8 cellular contexts compared by ENCODE assay signal in genomic region chr2:190469770-190470169, GRCh38.
DNase-seq lines count a peak whose midpoint lies in the region; ATAC-seq and TF ChIP-seq lines count a peak whose summit lies in the region.

No MANE protein-coding gene starts in this region.

- peak overlapping the region; percentile 65; the same call in 1 of the 2 replicates for H3K4me2 ChIP-seq in OCI-LY7 (ENCODE audit: low read length)

- H3K36me3 ChIP-seq in OCI-LY7 (ENCODE audit: insufficient read depth, low read length) (peaks cover 10% of the 10 kb centered on the region), sigmoid colon (peaks cover 0 to 6% (median 0%) of the 10 kb centered on the region in 4 donors)

- H3K27me3 ChIP-seq in sigmoid colon: no peaks in the 10 kb centered on the region

- DNase-seq in HPDE6-E6E7 (ENCODE audit: extremely low spot score) (peak; percentile 85), OCI-LY7 (ENCODE audit: low spot score) (no peak), fibroblast of gingiva (ENCODE audit: low read depth) (peak; percentile 61), sigmoid colon (peak; percentile 81)

- no peak for TF ChIP-seq POLR2A in sigmoid colon (IDR thresholded peaks at IDR 0.05)

- POLR2A ChIA-PET in OCI-LY7 (lab: Charles Lee): interaction anchor here (0.6 to 2.9 kb wide), 9 partner anchors 11 to 194 kb away, joined by 3 to 15 read pairs (median 3); partner anchors contain the start of genes MFSD6 and NEMP2

- H3K9me2 ChIP-seq in OCI-LY7 (ENCODE audit: insufficient read depth, low read length): no peaks in the 10 kb centered on the region

- no TSS peak for BruUV-seq in OCI-LY7 (replicated peaks; lab: Mats Ljungman, UMichigan)

- H3K4me1 ChIP-seq in OCI-LY7 (ENCODE audit: insufficient read depth, low read length, poor library complexity, severe bottlenecking): peaks cover 58% of the 10 kb centered on the region
- H3K4me1 ChIP-seq in sigmoid colon: peaks cover 0 to 43% (median 41%) of the 10 kb centered on the region in 4 donors

- no peak overlapping the region for H2AFZ ChIP-seq in OCI-LY7 (ENCODE audit: low read length)

- TF ChIP-seq EP300 in sigmoid colon (IDR thresholded peaks at IDR 0.05): peak; percentile 81 to 91 (median 86)

- no peaks in the 10 kb centered on the region for H4K20me1 ChIP-seq in OCI-LY7 (ENCODE audit: insufficient read depth, low read length)

- WGBS in sigmoid colon, 2 donors: 16 to 50% methylated on average over 2 of the region's 2 CpGs

- no peak for TF ChIP-seq CTCF in OCI-LY7 (conservative IDR thresholded peaks at IDR 0.05; ENCODE audit: low read length)
- TF ChIP-seq CTCF in sigmoid colon (IDR thresholded peaks at IDR 0.05): no peak

- H3K9me3 ChIP-seq in OCI-LY7 (ENCODE audit: low read length): no peaks in the 10 kb centered on the region
- no peaks in the 10 kb centered on the region for H3K9me3 ChIP-seq in sigmoid colon

- peak overlapping the region; percentile 65 for H3K27ac ChIP-seq in OCI-LY7 (ENCODE audit: low read depth, low read length, poor library complexity, severe bottlenecking)
- peak overlapping the region; percentile 80 to 87 (median 86) for H3K27ac ChIP-seq in sigmoid colon

- ATAC-seq in GM18511 (IDR thresholded peaks at IDR 0.05; ENCODE audit: unreplicated experiment) (no peak), GM21619 (IDR thresholded peaks at IDR 0.05; ENCODE audit: unreplicated experiment) (no peak), HG03439 (IDR thresholded peaks at IDR 0.05; ENCODE audit: unreplicated experiment) (no peak), GM21528 (IDR thresholded peaks at IDR 0.05; ENCODE audit: low FRiP score, unreplicated experiment) (no peak)

- intact Hi-C loops in OCI-LY7 (cut with micrococcal nuclease; ENCODE audit: unreplicated experiment): loop anchor here (2.0 to 5.0 kb wide), 2 partner anchors 61 to 63 kb away; partner anchors contain the start of genes MFSD6 and NEMP2
- intact Hi-C loops in sigmoid colon (cut with DNase I): loop anchor here (2.0 to 5.0 kb wide), 2 partner anchors 61 to 178 kb away; partner anchors contain the start of genes MFSD6 and NAB1

- H3K79me2 ChIP-seq in OCI-LY7 (ENCODE audit: insufficient read depth, low read depth, low read length): peaks cover 6% of the 10 kb centered on the region; the same call in 1 of the 2 replicates

- H3K4me3 ChIP-seq in OCI-LY7 (ENCODE audit: low read depth, low read length, poor library complexity, severe bottlenecking) (no peak overlapping the region), sigmoid colon (no peak overlapping the region)

- CTCF ChIA-PET in OCI-LY7 (lab: Charles Lee; ENCODE audit: unreplicated experiment): no interaction called here
